In the genomic region with DNA sequence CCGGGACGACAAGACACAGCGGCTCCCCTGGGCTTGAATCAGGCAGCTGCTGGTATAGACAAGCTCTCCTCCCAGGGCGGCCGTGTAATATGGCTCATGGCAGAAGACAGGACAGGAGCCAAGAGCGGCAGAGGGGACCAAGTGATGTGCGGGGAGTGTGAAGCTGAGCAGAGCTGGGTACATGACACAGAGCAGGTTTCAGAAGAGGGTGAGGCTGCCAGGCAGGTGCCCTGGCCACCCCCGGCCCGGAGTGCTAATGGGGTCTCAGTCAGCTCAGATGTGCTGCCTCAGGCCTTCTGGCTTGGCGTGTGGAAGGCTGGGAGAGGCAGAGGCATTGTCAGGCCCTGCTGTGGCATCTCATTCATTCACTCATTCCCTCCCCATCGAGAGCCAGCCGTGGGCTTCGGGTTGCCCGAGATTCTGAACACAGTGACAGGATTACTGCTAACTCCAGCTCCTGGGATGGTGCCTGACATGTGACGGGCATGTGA, we compare ENCODE assay signal across 23 cellular contexts.
DNase-seq lines count a peak whose midpoint lies in the region; ATAC-seq and TF ChIP-seq lines count a peak whose summit lies in the region.
"Had no signal": no experiment of that assay in that cellular context is flagged by ENCODE, and none has a peak within 500 bp of the region (broad histone marks: within the 10 kb centered on the region; RNA-seq: fewer than 3 reads in every experiment).

No MANE protein-coding gene starts in this region.

- H3K4me3 ChIP-seq in left ventricle myocardium inferior = no peak overlapping the region
- no peak overlapping the region for H3K4me3 ChIP-seq in left lung
- H3K4me3 ChIP-seq in upper lobe of right lung = no peak overlapping the region
- no peak overlapping the region for H3K4me3 ChIP-seq in OCI-LY7 (ENCODE audit: low read depth, low read length, poor library complexity, severe bottlenecking)
- H3K4me3 ChIP-seq: esophagus squamous epithelium, MG63, upper lobe of left lung had no signal

- H4K20me1 ChIP-seq in OCI-LY7 (ENCODE audit: insufficient read depth, low read length) = no peaks in the 10 kb centered on the region

- no peaks in the 10 kb centered on the region for H3K9me3 Mint-ChIP-seq in WTC11
- H3K9me3 Mint-ChIP-seq: stimulated activated naive CD8-positive, alpha-beta T cell treated with anti-CD3 and anti-CD28 coated beads, Interleukin-15, amount 100 ng/mL, for 72 hours had no signal

- no peak for TF ChIP-seq CTCF in left ventricle myocardium inferior (IDR thresholded peaks at IDR 0.05; ENCODE audit: borderline replicate concordance)
- no peak for TF ChIP-seq CTCF in WTC11 (IDR thresholded peaks at IDR 0.05)
- TF ChIP-seq CTCF in left lung (IDR thresholded peaks at IDR 0.05) = no peak
- no peak for TF ChIP-seq CTCF in upper lobe of right lung (IDR thresholded peaks at IDR 0.05)
- no peak for TF ChIP-seq CTCF in OCI-LY7 (conservative IDR thresholded peaks at IDR 0.05; ENCODE audit: low read length)

- no peak overlapping the region for H3K27ac Mint-ChIP-seq in WTC11

- intact Hi-C loops in left ventricle myocardium superior (cut with micrococcal nuclease) (no loop called here), left ventricle myocardium inferior (cut with micrococcal nuclease) (no loop called here), left lung (cut with DNase I) (no loop called here), upper lobe of right lung (cut with DNase I) (no loop called here), OCI-LY7 (cut with micrococcal nuclease; ENCODE audit: unreplicated experiment) (no loop called here)

- POLR2A ChIA-PET in WTC11 (lab: Charles Lee) = no interaction called here
- POLR2A ChIA-PET in OCI-LY7 (lab: Charles Lee) = interaction anchor here (0.5 to 0.7 kb wide), 2 partner anchors 51 to 162 kb away, joined by 3 to 4 read pairs; no protein-coding TSS in a partner anchor

- H3K27me3 ChIP-seq in left ventricle myocardium inferior (ENCODE audit: low read depth) (peaks cover 87% of the 10 kb centered on the region), left lung (peaks cover 0 to 34% of the 10 kb centered on the region in 2 donors), upper lobe of right lung (no peaks in the 10 kb centered on the region)
- H3K27me3 ChIP-seq: MG63, upper lobe of left lung had no signal

- CTCF ChIA-PET in WTC11 (lab: Charles Lee) = interaction anchor here (0.8 to 2.0 kb wide), 3 partner anchors 8 to 136 kb away, joined by 3 to 9 read pairs (median 4); no protein-coding TSS in a partner anchor
- CTCF ChIA-PET in OCI-LY7 (lab: Charles Lee; ENCODE audit: unreplicated experiment) = no interaction called here

- H3K9me2 ChIP-seq in OCI-LY7 (ENCODE audit: insufficient read depth, low read length) = no peaks in the 10 kb centered on the region

- no peak overlapping the region for H2AFZ ChIP-seq in OCI-LY7 (ENCODE audit: low read length)

- peaks cover 1% of the 10 kb centered on the region for H3K4me1 Mint-ChIP-seq in WTC11

- no peaks in the 10 kb centered on the region for H3K27me3 Mint-ChIP-seq in WTC11 (ENCODE audit: low read depth)
- H3K27me3 Mint-ChIP-seq: stimulated activated naive CD8-positive, alpha-beta T cell treated with anti-CD3 and anti-CD28 coated beads, Interleukin-15, amount 100 ng/mL, for 72 hours had no signal

- ATAC-seq in left ventricle myocardium superior (no peak), WTC11 (no peak), left lung (no peak), upper lobe of right lung (no peak)
- ATAC-seq: stimulated activated naive CD8-positive, alpha-beta T cell treated with anti-CD3 and anti-CD28 coated beads, Interleukin-15, amount 100 ng/mL, for 72 hours had no signal

- H3K36me3 ChIP-seq in left ventricle myocardium inferior (no peaks in the 10 kb centered on the region), left lung (no peaks in the 10 kb centered on the region), upper lobe of right lung (no peaks in the 10 kb centered on the region), OCI-LY7 (ENCODE audit: insufficient read depth, low read length) (peaks cover 42% of the 10 kb centered on the region)
- H3K36me3 ChIP-seq: esophagus squamous epithelium, MG63 had no signal

- DNase-seq in left ventricle myocardium superior = peak; percentile 18
- DNase-seq in left ventricle myocardium inferior = no peak
- peak; percentile 10 for DNase-seq in WTC11 (ENCODE audit: low spot score)
- DNase-seq in left lung = peak; percentile 25 to 76
- DNase-seq in upper lobe of right lung = peak; percentile 45
- no peak for DNase-seq in NCI-H146 treated with DMSO at 0.1 percent for 48 hours (lab: John Stamatoyannopoulos, UW; ENCODE audit: unreplicated experiment)
- no peak for DNase-seq in amniotic stem cell (lab: John Stamatoyannopoulos, UW)
- DNase-seq in OCI-LY7 (ENCODE audit: low spot score) = no peak
- DNase-seq: activated CD4-positive, alpha-beta T cell treated with anti-CD3 and anti-CD28 coated beads, Interleukin-2, amount 50 U/mL, for 1 hour; activated T-cell treated with anti-CD3 and anti-CD28 coated beads, Interleukin-2, amount 50 U/mL, for 1 hour; caudate nucleus; effector CD4-positive, alpha-beta T cell; esophagus squamous epithelium; MG63; NCI-H187; NCI-H2227 treated with DMSO at 0.1 percent for 48 hours; NCI-H774; occipital lobe; stimulated activated CD4-positive, alpha-beta T cell treated with anti-CD3 and anti-CD28 coated beads, Interleukin-1b, Interleukin-23, amount 100 ng/mL, for 48 hours; stimulated activated naive CD8-positive, alpha-beta T cell treated with anti-CD3 and anti-CD28 coated beads, Interleukin-15, amount 100 ng/mL, for 72 hours had no signal

- no TSS peak for BruUV-seq in OCI-LY7 (replicated peaks; lab: Mats Ljungman, UMichigan)

- H3K4me2 ChIP-seq in OCI-LY7 (ENCODE audit: low read length) = no peak overlapping the region

- H3K9me3 ChIP-seq in left ventricle myocardium inferior (replicated peaks) = no peaks in the 10 kb centered on the region
- H3K9me3 ChIP-seq in left lung = no peaks in the 10 kb centered on the region
- no peaks in the 10 kb centered on the region for H3K9me3 ChIP-seq in upper lobe of right lung
- H3K9me3 ChIP-seq in OCI-LY7 (ENCODE audit: low read length) = no peaks in the 10 kb centered on the region
- H3K9me3 ChIP-seq: Caco-2, esophagus squamous epithelium, MG63, upper lobe of left lung had no signal

- no peak overlapping the region for H3K4me3 Mint-ChIP-seq in WTC11
- H3K4me3 Mint-ChIP-seq: stimulated activated naive CD8-positive, alpha-beta T cell treated with anti-CD3 and anti-CD28 coated beads, Interleukin-15, amount 100 ng/mL, for 72 hours had no signal

- H3K79me2 ChIP-seq in OCI-LY7 (ENCODE audit: insufficient read depth, low read depth, low read length) = no peaks in the 10 kb centered on the region

- peaks cover 9% of the 10 kb centered on the region; the same call in 1 of the 2 replicates for H3K36me3 Mint-ChIP-seq in WTC11

- peaks cover 9% of the 10 kb centered on the region for H3K4me1 ChIP-seq in left ventricle myocardium inferior
- no peaks in the 10 kb centered on the region for H3K4me1 ChIP-seq in left lung
- H3K4me1 ChIP-seq in upper lobe of right lung = no peaks in the 10 kb centered on the region
- H3K4me1 ChIP-seq in OCI-LY7 (ENCODE audit: insufficient read depth, low read length, poor library complexity, severe bottlenecking) = no peaks in the 10 kb centered on the region
- H3K4me1 ChIP-seq: Caco-2, esophagus squamous epithelium, upper lobe of left lung had no signal

- H3K27ac ChIP-seq in left ventricle myocardium inferior (replicated peaks) = no peak overlapping the region
- no peak overlapping the region for H3K27ac ChIP-seq in left lung
- no peak overlapping the region for H3K27ac ChIP-seq in upper lobe of right lung
- no peak overlapping the region for H3K27ac ChIP-seq in OCI-LY7 (ENCODE audit: low read depth, low read length, poor library complexity, severe bottlenecking)
- H3K27ac ChIP-seq: esophagus squamous epithelium, HL-60, upper lobe of left lung had no signal

TF ChIP-seq in WTC11, 78 proteins besides CTCF, POLR2A, EP300 and RAD21:
- TF ChIP-seq SMAD3 (CRISPR knock-in tag; IDR thresholded peaks at IDR 0.05; ENCODE audit: borderline replicate concordance) (no peak), CBFB (CRISPR knock-in tag; IDR thresholded peaks at IDR 0.05; ENCODE audit: low read depth) (no peak), RELA (CRISPR knock-in tag; IDR thresholded peaks at IDR 0.05; ENCODE audit: borderline replicate concordance) (no peak)
TF ChIP-seq in WTC11: peak in this region for 0.

Comparison
In these comparisons a context has a peak if more than half of its experiments do, and no peak if none do; other contexts are left out.
1. DNase-seq: peak in left ventricle myocardium superior (single experiment), WTC11 (single experiment), left lung (2 of 2) and upper lobe of right lung (single experiment); none in left ventricle myocardium inferior (single experiment), NCI-H146 treated with DMSO at 0.1 percent for 48 hours (single experiment), amniotic stem cell (single experiment) and OCI-LY7 (single experiment).